Comparison of ENCODE assay signal across 8 cellular contexts in the genomic region with DNA sequence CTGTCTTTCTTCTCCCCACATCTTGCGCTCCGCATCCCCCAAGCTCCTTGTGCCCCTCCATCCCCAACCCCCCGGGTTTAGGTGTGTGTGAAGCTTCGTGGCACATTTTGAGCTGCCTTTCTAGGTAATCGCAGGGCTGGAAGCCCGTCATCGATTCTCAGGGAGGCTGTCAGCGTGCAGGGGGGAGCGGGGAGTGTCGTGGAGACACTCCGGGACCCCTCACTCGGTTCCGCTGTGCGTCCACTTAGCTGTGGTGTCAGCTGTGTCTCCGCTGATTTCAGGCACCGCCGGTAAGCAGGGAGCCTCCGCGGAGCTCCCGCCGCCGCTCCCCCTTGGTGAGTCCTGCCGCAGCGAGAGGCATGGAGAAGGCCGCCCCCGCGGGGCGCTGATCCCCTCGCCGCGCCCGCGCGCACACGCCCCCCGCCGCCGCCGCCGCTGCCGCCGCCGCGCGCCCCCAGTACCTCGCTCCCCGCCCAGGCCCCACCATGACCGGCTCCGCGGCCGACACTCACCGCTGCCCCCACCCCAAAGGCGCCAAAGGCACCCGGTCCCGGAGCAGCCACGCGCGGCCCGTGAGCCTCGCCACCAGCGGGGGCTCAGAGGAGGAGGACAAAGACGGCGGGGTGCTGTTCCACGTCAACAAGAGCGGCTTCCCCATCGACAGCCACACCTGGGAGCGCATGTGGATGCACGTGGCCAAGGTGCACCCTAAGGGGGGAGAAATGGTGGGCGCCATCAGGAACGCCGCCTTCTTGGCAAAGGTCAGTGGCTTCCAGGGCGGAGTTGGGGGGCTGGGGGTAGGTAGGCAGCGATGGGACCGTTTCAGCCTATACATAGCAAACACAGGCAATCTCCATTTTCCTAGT.
DNase-seq lines count a peak whose midpoint lies in the region; ATAC-seq and TF ChIP-seq lines count a peak whose summit lies in the region.

No MANE protein-coding gene starts in this region.

- TF ChIP-seq CTCF in foreskin fibroblast (IDR thresholded peaks at IDR 0.05; ENCODE audit: low read depth, low read length) (no peak), retinal pigment epithelial cell (conservative IDR thresholded peaks at IDR 0.05; ENCODE audit: low read depth, low read length) (no peak)

- peak overlapping the region; percentile 84 for H3K4me3 ChIP-seq in SK-N-MC
- peak overlapping the region; percentile 51 to 59 for H3K4me3 ChIP-seq in foreskin fibroblast (ENCODE audit: low read depth in 1 of 2, low read length in 2 of 2)
- peak overlapping the region; percentile 72 for H3K4me3 ChIP-seq in retinal pigment epithelial cell (ENCODE audit: low read length)

- no peak for ATAC-seq in HG03196 (IDR thresholded peaks at IDR 0.05; ENCODE audit: unreplicated experiment)
- no peak for ATAC-seq in GM21390 (IDR thresholded peaks at IDR 0.05; ENCODE audit: unreplicated experiment)

- H3K9me3 ChIP-seq in SK-N-MC (ENCODE audit: low read depth, low read length): no peaks in the 10 kb centered on the region

- DNase-seq in activated effector memory CD4-positive, alpha-beta T cell treated with anti-CD3 and anti-CD28 coated beads, Interleukin-2, amount 50 U/mL, for 16 hours: peak; percentile 60
- no peak for DNase-seq in activated effector memory CD4-positive, alpha-beta T cell treated with Interleukin-2 at 50 U/mL for 16 hours
- DNase-seq in SK-N-MC (ENCODE audit: low read depth, low spot score): no peak
- peak in 1 of 2 donors; percentile 25 for DNase-seq in foreskin fibroblast
- no peak for DNase-seq in retinal pigment epithelial cell (ENCODE audit: low read depth)
- DNase-seq in germinal center (ENCODE audit: low spot score): no peak

- H3K27ac ChIP-seq in SK-N-MC: no peak overlapping the region

- H3K36me3 ChIP-seq in SK-N-MC (ENCODE audit: insufficient read depth, low read length): no peaks in the 10 kb centered on the region

- peak overlapping the region; percentile 1 for H3K9ac ChIP-seq in SK-N-MC (ENCODE audit: insufficient read length)
